In genomic region chr18:79630266-79631095, GRCh38 we compare ENCODE assay signal across 16 cellular contexts. TPM values are rescaled to one million over a fixed set of nuclear protein-coding genes. Genes with fewer than 3 reads are reported as not detected.
DNase-seq lines count a peak whose midpoint lies in the region; ATAC-seq and TF ChIP-seq lines count a peak whose summit lies in the region.
"Had no signal": no experiment of that assay in that cellular context is flagged by ENCODE, and none has a peak within 500 bp of the region (broad histone marks: within the 10 kb centered on the region; RNA-seq: fewer than 3 reads in every experiment).

No MANE protein-coding gene starts in this region.

- peak overlapping the region; percentile 27 for H3K18ac ChIP-seq in neuronal stem cell (ENCODE audit: low read length)

- no peak overlapping the region for H3K4me3 ChIP-seq in BLaER1 treated with 17β-estradiol and CSF1 and Interleukin-3, amounts not matched to agents 10 nM and 100 nM
- H3K4me3 ChIP-seq in MG63 (peak overlapping the region; percentile 26), neuronal stem cell (ENCODE audit: low read length in 2 of 2) (no peak overlapping the region)
- H3K4me3 ChIP-seq: prostate gland, SK-N-MC had no signal

- peaks cover 0 to 22% (median 0%) of the 10 kb centered on the region in 11 experiments; a peak in 6 of 22 replicates for H4K20me1 ChIP-seq in BLaER1 treated with 17β-estradiol and CSF1 and Interleukin-3, amounts not matched to agents 10 nM and 100 nM

- H4K8ac ChIP-seq in neuronal stem cell (ENCODE audit: low read depth, low read length), result peak overlapping the region; percentile 97

- H2AFZ ChIP-seq in neuronal stem cell (ENCODE audit: low read length), result no peak overlapping the region

- no peaks in the 10 kb centered on the region for H3K79me1 ChIP-seq in neuronal stem cell (ENCODE audit: low read depth, low read length)

- peak overlapping the region; percentile 95 for H3K23ac ChIP-seq in neuronal stem cell (ENCODE audit: low read depth, low read length, poor library complexity)

- H2BK120ac ChIP-seq in neuronal stem cell (ENCODE audit: low read depth, low read length), result no peak overlapping the region

- no peak for TF ChIP-seq CTCF in foreskin keratinocyte (conservative IDR thresholded peaks at IDR 0.05)

- no CpG with 5 or more reads among the region's 36 CpGs for WGBS in neuronal stem cell (ENCODE audit: extremely low coverage in 2 of 2, insufficient read length in 2 of 2, insufficient replicate concordance in 1 of 2), 2 donors

- H3K9ac ChIP-seq in BLaER1 treated with 17β-estradiol and CSF1 and Interleukin-3, amounts not matched to agents 10 nM and 100 nM, result no peak overlapping the region
- peak overlapping the region; percentile 53 for H3K9ac ChIP-seq in neuronal stem cell (ENCODE audit: low read depth, low read length, poor library complexity)

- ATAC-seq in GM21381 (IDR thresholded peaks at IDR 0.05; ENCODE audit: unreplicated experiment) (no peak), foreskin keratinocyte (no peak)
- ATAC-seq: stimulated activated naive CD8-positive, alpha-beta T cell treated with anti-CD3 and anti-CD28 coated beads, Interleukin-15, Interleukin-2, amounts not matched to agents 100 U/mL and 50 U/mL, for 24 hours had no signal

- no peak overlapping the region for H3K27ac ChIP-seq in BLaER1 treated with 17β-estradiol and CSF1 and Interleukin-3, amounts not matched to agents 10 nM and 100 nM
- H3K27ac ChIP-seq in neuronal stem cell (replicated peaks; ENCODE audit: low read length) (no peak overlapping the region), foreskin keratinocyte (no peak overlapping the region), caudate nucleus (ENCODE audit: low read depth, low read length) (no peak overlapping the region)
- H3K27ac ChIP-seq: SK-N-MC had no signal

- H2BK5ac ChIP-seq in neuronal stem cell (ENCODE audit: low read length), result no peak overlapping the region

- peak overlapping the region; percentile 68 for H3K4ac ChIP-seq in neuronal stem cell (ENCODE audit: low read length)

- H3K27me3 ChIP-seq in BLaER1 treated with 17β-estradiol and CSF1 and Interleukin-3, amounts not matched to agents 10 nM and 100 nM, result peaks cover 0 to 46% (median 14%) of the 10 kb centered on the region in 11 experiments; a peak in 18 of 22 replicates
- H3K27me3 ChIP-seq in MG63 (no peaks in the 10 kb centered on the region), neuronal stem cell (ENCODE audit: control insufficient read depth in 3 of 3, insufficient read depth in 3 of 3, low read depth in 1 of 3, low read length in 3 of 3) (peaks cover 0 to 25% (median 4%) of the 10 kb centered on the region in 3 experiments), foreskin keratinocyte (no peaks in the 10 kb centered on the region)

- peak overlapping the region in 8 of 11 experiments; percentile 3 to 39 (median 19); a peak in 9 of 22 replicates for H3K4me2 ChIP-seq in BLaER1 treated with 17β-estradiol and CSF1 and Interleukin-3, amounts not matched to agents 10 nM and 100 nM
- no peak overlapping the region for H3K4me2 ChIP-seq in neuronal stem cell (ENCODE audit: insufficient read depth, low read length, poor library complexity, severe bottlenecking)

- peaks cover 0 to 15% (median 4%) of the 10 kb centered on the region in 11 experiments; a peak in 10 of 22 replicates for H3K9me3 ChIP-seq in BLaER1 treated with 17β-estradiol and CSF1 and Interleukin-3, amounts not matched to agents 10 nM and 100 nM (replicated peaks in 1 of 11)
- no peaks in the 10 kb centered on the region for H3K9me3 ChIP-seq in MG63
- peaks cover 0 to 3% of the 10 kb centered on the region in 2 donors for H3K9me3 ChIP-seq in neuronal stem cell (replicated peaks in 1 of 2; ENCODE audit: control insufficient read depth in 2 of 2, insufficient read depth in 1 of 2, low read depth in 1 of 2, low read length in 2 of 2)
- H3K9me3 ChIP-seq: prostate gland had no signal

- peaks cover 22 to 42% (median 30%) of the 10 kb centered on the region in 10 experiments for H3K4me1 ChIP-seq in BLaER1 treated with 17β-estradiol and CSF1 and Interleukin-3, amounts not matched to agents 10 nM and 100 nM
- H3K4me1 ChIP-seq in neuronal stem cell (ENCODE audit: control insufficient read depth in 2 of 2, insufficient read depth in 1 of 2, low read depth in 1 of 2, low read length in 2 of 2) (no peaks in the 10 kb centered on the region), foreskin keratinocyte (peaks cover 1% of the 10 kb centered on the region)
- H3K4me1 ChIP-seq: prostate gland had no signal

- H3K36me3 ChIP-seq in BLaER1 treated with 17β-estradiol and CSF1 and Interleukin-3, amounts not matched to agents 10 nM and 100 nM, result no peaks in the 10 kb centered on the region
- H3K36me3 ChIP-seq in MG63, result no peaks in the 10 kb centered on the region
- H3K36me3 ChIP-seq in neuronal stem cell (replicated peaks in 1 of 2; ENCODE audit: control insufficient read depth in 2 of 2, insufficient read depth in 2 of 2, low read length in 2 of 2), result no peaks in the 10 kb centered on the region
- H3K36me3 ChIP-seq: prostate gland had no signal

- peak overlapping the region; percentile 14 for H3K14ac ChIP-seq in neuronal stem cell (ENCODE audit: low read length)

- no peak overlapping the region for H2BK15ac ChIP-seq in neuronal stem cell (ENCODE audit: low read length)

- no peak overlapping the region for H2BK12ac ChIP-seq in neuronal stem cell (ENCODE audit: low read length)

- no peak overlapping the region for H4K91ac ChIP-seq in neuronal stem cell (ENCODE audit: low read depth, low read length, poor library complexity)

- peak; percentile 32 for DNase-seq in MG63
- DNase-seq in astrocyte of the hippocampus (ENCODE audit: low read depth, low spot score), result peak; percentile 50
- DNase-seq in neuronal stem cell (ENCODE audit: low spot score), result no peak
- DNase-seq in NCI-H2081 (lab: John Stamatoyannopoulos, UW), result no peak
- DNase-seq in foreskin keratinocyte, result no peak
- no peak for DNase-seq in caudate nucleus (lab: John Stamatoyannopoulos, UW)
- DNase-seq: activated naive CD4-positive, alpha-beta T cell; hypothalamus; MM.1S; NCI-H526 treated with DMSO at 0.1 percent for 48 hours; stimulated activated CD4-positive, alpha-beta T cell treated with anti-CD3 and anti-CD28 coated beads, Interleukin-2, amount 100 ng/mL, for 48 hours; stimulated activated naive CD8-positive, alpha-beta T cell treated with anti-CD3 and anti-CD28 coated beads, Interleukin-15, Interleukin-2, amounts not matched to agents 100 U/mL and 50 U/mL, for 24 hours had no signal

- H2AK5ac ChIP-seq in neuronal stem cell (ENCODE audit: low read depth, low read length), result no peak overlapping the region

RNA-seq across cellular contexts. Expression of gene CTDP1, which starts 49.1 kb away (rescaled TPM):
- 28.9 and 30.1 TPM in 2 replicates for total RNA-seq in MG63 (2014; rRNA removed; shearing (Covaris generic); ENCODE audit: low replicate concordance)
- 10.5 TPM for polyA plus RNA-seq in neuronal stem cell (2013, experiment 1 of 2)
- polyA plus RNA-seq in neuronal stem cell (2013, experiment 2 of 2), result 11.0 TPM
- total RNA-seq in foreskin keratinocyte, result 15.0 and 15.2 TPM in 2 replicates
- 12.1 and 13.5 TPM in 2 replicates for polyA plus RNA-seq in foreskin keratinocyte

Comparison
In these comparisons a context has a peak if more than half of its experiments do, and no peak if none do; other contexts are left out.
1. DNase-seq: peak in MG63 (single experiment) and astrocyte of the hippocampus (single experiment); none in neuronal stem cell (single experiment), NCI-H2081 (0 of 2), foreskin keratinocyte (0 of 2) and caudate nucleus (0 of 61).